In the genomic region with DNA sequence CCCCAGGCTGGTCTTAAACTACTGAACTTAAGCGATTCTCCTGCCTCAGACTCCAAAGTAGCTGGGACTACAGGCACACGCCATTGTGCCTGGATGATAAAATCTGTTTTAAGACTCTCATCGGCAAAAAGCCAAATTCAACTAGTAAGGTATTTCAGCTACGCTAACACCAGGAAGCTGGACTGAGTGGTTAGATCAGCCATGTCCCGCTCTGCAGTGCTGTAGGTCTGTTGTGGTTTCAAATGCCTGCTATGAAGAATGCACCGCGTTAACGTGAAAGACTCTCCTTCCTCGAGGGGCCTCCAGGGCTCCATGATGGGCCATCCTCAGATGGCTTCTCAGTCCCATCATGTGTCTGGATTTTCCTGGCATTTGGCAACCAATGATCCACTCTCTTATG, we compare ENCODE assay signal across 21 cellular contexts.
DNase-seq lines count a peak whose midpoint lies in the region; ATAC-seq, FAIRE-seq and TF ChIP-seq lines count a peak whose summit lies in the region.
"Had no signal": no experiment of that assay in that cellular context is flagged by ENCODE, and none has a peak within 500 bp of the region (broad histone marks: within the 10 kb centered on the region; RNA-seq: fewer than 3 reads in every experiment).

No MANE protein-coding gene starts in this region.

- H2BK120ac ChIP-seq in mesenchymal stem cell (ENCODE audit: low read depth, low read length) (no peak overlapping the region), trophoblast cell (ENCODE audit: insufficient read depth, low read length, poor library complexity) (no peak overlapping the region)

- no peak overlapping the region for H3K4ac ChIP-seq in mesenchymal stem cell (ENCODE audit: low read depth in 1 of 2, low read length in 2 of 2)
- H3K4ac ChIP-seq in trophoblast cell (ENCODE audit: low read depth, low read length), result no peak overlapping the region

- H3K27me3 ChIP-seq in bronchial epithelial cell (ENCODE audit: control insufficient read depth, insufficient read depth, low read length), result no peaks in the 10 kb centered on the region
- no peaks in the 10 kb centered on the region for H3K27me3 ChIP-seq in mesenchymal stem cell (ENCODE audit: control insufficient read depth in 1 of 2, insufficient read depth in 1 of 2, low read length in 2 of 2)
- no peaks in the 10 kb centered on the region for H3K27me3 ChIP-seq in trophoblast cell (ENCODE audit: insufficient read depth, low read length)

- H4K8ac ChIP-seq in mesenchymal stem cell (ENCODE audit: low read length) (no peak overlapping the region), trophoblast cell (ENCODE audit: low read depth, low read length) (no peak overlapping the region)

- H2AFZ ChIP-seq in mesenchymal stem cell (ENCODE audit: low read depth, low read length) (no peak overlapping the region), trophoblast cell (ENCODE audit: insufficient read depth, low read length, poor library complexity) (no peak overlapping the region)

- H2BK5ac ChIP-seq in mesenchymal stem cell (ENCODE audit: low read depth, low read length, poor library complexity, severe bottlenecking), result no peak overlapping the region
- no peak overlapping the region for H2BK5ac ChIP-seq in trophoblast cell (ENCODE audit: low read depth, low read length, poor library complexity)

- no peak overlapping the region for H3K9ac ChIP-seq in mesenchymal stem cell (ENCODE audit: low read length)
- H3K9ac ChIP-seq in trophoblast cell (ENCODE audit: low read length), result no peak overlapping the region

- FAIRE-seq in bronchial epithelial cell (lab: Jason Lieb, UNC), result peak; percentile 60
- FAIRE-seq: GM12891, GM18507, H54 had no signal

- H3K79me2 ChIP-seq in trophoblast cell (ENCODE audit: control insufficient read depth, insufficient read depth, low read length, poor library complexity), result no peaks in the 10 kb centered on the region

- H2AK5ac ChIP-seq in mesenchymal stem cell (ENCODE audit: low read length, severe bottlenecking), result no peak overlapping the region
- no peak overlapping the region for H2AK5ac ChIP-seq in trophoblast cell (ENCODE audit: low read length)

- H3K23ac ChIP-seq in mesenchymal stem cell (ENCODE audit: low read length in 2 of 2) (no peak overlapping the region), trophoblast cell (ENCODE audit: low read length) (no peak overlapping the region)

- intact Hi-C loops in Right ventricle myocardium superior (cut with DNase I), result no loop called here

- no peak overlapping the region for H4K12ac ChIP-seq in trophoblast cell (ENCODE audit: low read depth, low read length)

- H3K4me2 ChIP-seq in mesenchymal stem cell (ENCODE audit: low read length, poor library complexity, severe bottlenecking) (no peak overlapping the region), trophoblast cell (ENCODE audit: low read length) (no peak overlapping the region)

- H3K18ac ChIP-seq in mesenchymal stem cell (ENCODE audit: low read depth in 1 of 2, low read length in 2 of 2) (no peak overlapping the region), trophoblast cell (ENCODE audit: low read length) (no peak overlapping the region)

- ATAC-seq in Right ventricle myocardium superior (ENCODE audit: poor library complexity), result no peak

- H3K4me3 ChIP-seq in LNCaP clone FGC (ENCODE audit: low read depth, low read length) (no peak overlapping the region), bronchial epithelial cell (ENCODE audit: low read depth, low read length) (no peak overlapping the region), mesenchymal stem cell (ENCODE audit: insufficient read depth in 1 of 2, low read depth in 1 of 2, low read length in 2 of 2) (no peak overlapping the region), trophoblast cell (ENCODE audit: low read depth, low read length) (no peak overlapping the region)
- H3K4me3 ChIP-seq: HAP-1 had no signal

- H3K9me3 ChIP-seq in mesenchymal stem cell (ENCODE audit: control insufficient read depth, low read length) (no peaks in the 10 kb centered on the region), trophoblast cell (ENCODE audit: insufficient read depth, low read depth, low read length) (no peaks in the 10 kb centered on the region)
- H3K9me3 ChIP-seq: HAP-1 had no signal

- no peak overlapping the region for H2BK15ac ChIP-seq in mesenchymal stem cell (ENCODE audit: low read depth, poor library complexity, severe bottlenecking)

- H3K79me1 ChIP-seq in mesenchymal stem cell (replicated peaks; ENCODE audit: low read length, poor library complexity, severe bottlenecking), result no peaks in the 10 kb centered on the region
- H3K79me1 ChIP-seq in trophoblast cell (ENCODE audit: low read length), result no peaks in the 10 kb centered on the region

- H3K27ac ChIP-seq in mesenchymal stem cell (ENCODE audit: low read length, poor library complexity, severe bottlenecking) (no peak overlapping the region), trophoblast cell (ENCODE audit: low read depth, low read length) (no peak overlapping the region)

- H4K91ac ChIP-seq in mesenchymal stem cell (ENCODE audit: low read length) (peak overlapping the region; percentile 28), trophoblast cell (ENCODE audit: low read depth, low read length) (no peak overlapping the region)

- WGBS in mesenchymal stem cell, result 93% methylated on average over 9 of the region's 9 CpGs
- no CpG with 5 or more reads among the region's 9 CpGs for WGBS in trophoblast cell (ENCODE audit: extremely low coverage, insufficient coverage, insufficient read length)

- H2BK12ac ChIP-seq in mesenchymal stem cell (ENCODE audit: low read length in 2 of 2) (no peak overlapping the region), trophoblast cell (ENCODE audit: low read length) (no peak overlapping the region)

- H3K4me1 ChIP-seq in mesenchymal stem cell (ENCODE audit: control insufficient read depth, insufficient read depth, low read depth, low read length), result no peaks in the 10 kb centered on the region
- H3K4me1 ChIP-seq in trophoblast cell (ENCODE audit: control insufficient read depth in 1 of 2, insufficient read depth in 2 of 2, low read length in 2 of 2), result no peaks in the 10 kb centered on the region

- H3K36me3 ChIP-seq in bronchial epithelial cell (ENCODE audit: control insufficient read depth, insufficient read depth, low read length), result no peaks in the 10 kb centered on the region
- peaks cover 0 to 59% of the 10 kb centered on the region in 2 experiments for H3K36me3 ChIP-seq in mesenchymal stem cell (ENCODE audit: control insufficient read depth in 1 of 2, insufficient read depth in 2 of 2, low read depth in 1 of 2, low read length in 2 of 2)
- no peaks in the 10 kb centered on the region for H3K36me3 ChIP-seq in trophoblast cell (ENCODE audit: control insufficient read depth in 1 of 2, insufficient read depth in 2 of 2, low read length in 2 of 2)
- H3K36me3 ChIP-seq: HAP-1 had no signal

- no peak for TF ChIP-seq CTCF in LNCaP clone FGC (IDR thresholded peaks at IDR 0.05; ENCODE audit: control insufficient read depth, extremely low read depth, insufficient read depth)
- no peak for TF ChIP-seq CTCF in bronchial epithelial cell (IDR thresholded peaks at IDR 0.05; ENCODE audit: insufficient read depth, low read length, severe bottlenecking)

- H3K14ac ChIP-seq in mesenchymal stem cell (ENCODE audit: low read length in 2 of 2) (no peak overlapping the region), trophoblast cell (ENCODE audit: low read length) (no peak overlapping the region)

- DNase-seq in LNCaP clone FGC (ENCODE audit: low read depth) (peak; percentile 54), bronchial epithelial cell (ENCODE audit: low read depth) (no peak), mesenchymal stem cell (no peak), trophoblast cell (peak; percentile 35 to 66), A172 (ENCODE audit: low spot score) (no peak), Right ventricle myocardium superior (no peak), SKM-1 (lab: John Stamatoyannopoulos, UW; ENCODE audit: unreplicated experiment) (no peak)
- DNase-seq: 8988T; C1 segment of cervical spinal cord; Calu3; CD4-positive, alpha-beta memory T cell; COR-L47; DMS53; DMS79 treated with DMSO at 0.1 percent for 48 hours; GF-D8; GOT3; HFFc6 had no signal

Comparison
In these comparisons a context has a peak if more than half of its experiments do, and no peak if none do; other contexts are left out.
1. DNase-seq: peak in LNCaP clone FGC (single experiment) and trophoblast cell (2 of 2); none in bronchial epithelial cell (single experiment), mesenchymal stem cell (single experiment), A172 (single experiment), Right ventricle myocardium superior (single experiment) and SKM-1 (single experiment).